In the genomic region with DNA sequence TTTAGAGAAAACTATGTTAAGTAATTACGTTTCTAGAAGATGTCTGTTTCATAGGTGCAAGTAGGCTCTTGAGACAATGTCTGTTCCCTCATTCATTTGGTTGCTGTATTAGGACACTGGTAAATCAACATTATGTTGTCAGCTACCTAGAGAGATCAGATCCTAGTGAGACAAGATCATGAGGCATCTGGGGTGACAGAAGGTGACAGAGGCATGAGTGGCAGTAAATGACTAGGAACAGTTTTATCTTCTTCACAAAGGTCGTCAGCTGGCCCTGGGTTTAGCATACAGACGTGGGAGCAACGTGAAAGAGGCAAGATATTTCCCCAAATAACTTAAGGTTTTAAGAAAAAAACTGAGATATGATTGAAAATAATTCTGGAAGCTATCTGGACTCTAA, we compare ENCODE assay signal across 22 cellular contexts.
"Had no signal": no experiment of that assay in that cellular context is flagged by ENCODE, and none has a peak within 500 bp of the region (broad histone marks: within the 10 kb centered on the region; RNA-seq: fewer than 3 reads in every experiment).

No MANE protein-coding gene starts in this region.

- H3K4me2 ChIP-seq: SK-N-SH had no signal

- H3K4me3 ChIP-seq: SJSA1 had no signal

- H3K9me2 ChIP-seq: SK-N-SH had no signal

- H3K9ac ChIP-seq: SK-N-SH had no signal

- DNase-seq: KBM-7, MV-4-11, NCI-H1048, NCI-H1105, NCI-H1417, NCI-H1436 treated with DMSO at 0.1 percent for 48 hours, NCI-H1694, NCI-H187 treated with DMSO at 0.1 percent for 48 hours, NCI-H2029 treated with DMSO at 0.1 percent for 48 hours, NCI-H2171 treated with DMSO at 0.1 percent for 48 hours, NCI-H345, NCI-H446 treated with DMSO at 0.1 percent for 48 hours, NCI-H510A treated with DMSO at 0.1 percent for 48 hours, NCI-H69, NCI-H774, Right ventricle myocardium superior, RPMI8226, SIG-M5, SK-N-SH, SW 1271, T-cell had no signal

- H3K27ac ChIP-seq: SJSA1 had no signal

- H3K27me3 ChIP-seq: SJSA1 had no signal

- H3K9me3 ChIP-seq: SJSA1, SK-N-SH had no signal

- ATAC-seq: T-cell had no signal

- H3K36me3 ChIP-seq: SJSA1 had no signal
